18 cellular contexts compared by ENCODE assay signal in the genomic region with DNA sequence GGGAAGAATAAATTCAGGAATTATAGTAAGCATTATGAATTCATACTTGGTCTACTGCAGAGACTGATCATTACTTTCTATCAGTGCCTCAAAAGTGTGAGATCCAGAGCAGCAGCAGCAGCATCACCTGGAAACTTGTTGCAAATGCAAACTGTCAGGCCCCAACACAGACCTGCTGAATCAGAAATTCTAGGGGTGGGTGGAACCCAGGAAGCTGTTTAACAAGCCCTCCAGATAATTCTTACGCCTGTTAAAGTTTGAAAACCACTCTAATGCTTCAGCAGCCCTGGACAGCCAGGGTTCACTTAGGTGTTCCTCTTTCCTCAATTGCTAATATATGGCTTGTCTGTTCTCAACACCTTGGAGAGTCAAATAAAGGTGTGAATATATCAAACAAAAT.
"Had no signal": no experiment of that assay in that cellular context is flagged by ENCODE, and none has a peak within 500 bp of the region (broad histone marks: within the 10 kb centered on the region; RNA-seq: fewer than 3 reads in every experiment).

No MANE protein-coding gene starts in this region.

- H3K4me3 ChIP-seq: esophagus squamous epithelium, right atrium auricular region, tibial nerve, vagina had no signal

- H3K27me3 ChIP-seq: brain microvascular endothelial cell, esophagus squamous epithelium, right atrium auricular region, tibial nerve, vagina had no signal

- H3K4me3 Mint-ChIP-seq: activated CD4-positive, alpha-beta T cell treated with anti-CD3 and anti-CD28 coated beads, Interleukin-2, amount 10 ng/mL, durations not matched to agents 24 days and 14 days; activated naive CD4-positive, alpha-beta T cell treated with anti-CD3 and anti-CD28 coated beads, Interleukin-2, amount 10 ng/mL, durations not matched to agents 7 days and 5 days; activated T-cell treated with anti-CD3 and anti-CD28 coated beads, Interleukin-2, amount 50 U/mL, for 4 hours; immature natural killer cell; nephron progenitor cell; stimulated activated naive CD8-positive, alpha-beta T cell treated with anti-CD3 and anti-CD28 coated beads, Interleukin-15, Interleukin-2, amounts not matched to agents 100 ng/mL and 50 ng/mL, for 24 hours; T-cell had no signal

- H3K27ac ChIP-seq: brain microvascular endothelial cell, esophagus squamous epithelium, right atrium auricular region, tibial nerve, vagina had no signal

- DNase-seq: activated CD4-positive, alpha-beta T cell treated with anti-CD3 and anti-CD28 coated beads, Interleukin-2, amount 10 ng/mL, durations not matched to agents 24 days and 14 days; activated CD4-positive, CD25-positive, alpha-beta regulatory T cell; activated CD8-positive, alpha-beta memory T cell treated with anti-CD3 and anti-CD28 coated beads, Interleukin-2, amount 50 U/mL, for 4 hours; activated naive CD4-positive, alpha-beta T cell treated with anti-CD3 and anti-CD28 coated beads, Interleukin-2, amount 10 ng/mL, durations not matched to agents 7 days and 5 days; activated T-cell treated with anti-CD3 and anti-CD28 coated beads, Interleukin-2, amount 50 U/mL, for 4 hours; aorta; brain microvascular endothelial cell; cortex of kidney; esophagus squamous epithelium; immature natural killer cell; nephron progenitor cell; stimulated activated CD4-positive, alpha-beta T cell treated with anti-CD3 and anti-CD28 coated beads, Interleukin-2, amount 100 ng/mL, for 48 hours; T-cell had no signal

- H3K36me3 ChIP-seq: brain microvascular endothelial cell, esophagus squamous epithelium, right atrium auricular region, tibial nerve, vagina had no signal

- ATAC-seq: activated T-cell treated with anti-CD3 and anti-CD28 coated beads, Interleukin-2, amount 50 U/mL, for 4 hours; T-cell had no signal

- H3K9me3 Mint-ChIP-seq: activated CD4-positive, alpha-beta T cell treated with anti-CD3 and anti-CD28 coated beads, Interleukin-2, amount 10 ng/mL, durations not matched to agents 24 days and 14 days; activated naive CD4-positive, alpha-beta T cell treated with anti-CD3 and anti-CD28 coated beads, Interleukin-2, amount 10 ng/mL, durations not matched to agents 7 days and 5 days; activated T-cell treated with anti-CD3 and anti-CD28 coated beads, Interleukin-2, amount 50 U/mL, for 4 hours; immature natural killer cell; stimulated activated naive CD8-positive, alpha-beta T cell treated with anti-CD3 and anti-CD28 coated beads, Interleukin-15, Interleukin-2, amounts not matched to agents 100 ng/mL and 50 ng/mL, for 24 hours; T-cell had no signal

- H3K27ac Mint-ChIP-seq: activated CD4-positive, alpha-beta T cell treated with anti-CD3 and anti-CD28 coated beads, Interleukin-2, amount 10 ng/mL, durations not matched to agents 24 days and 14 days; activated naive CD4-positive, alpha-beta T cell treated with anti-CD3 and anti-CD28 coated beads, Interleukin-2, amount 10 ng/mL, durations not matched to agents 7 days and 5 days; stimulated activated naive CD8-positive, alpha-beta T cell treated with anti-CD3 and anti-CD28 coated beads, Interleukin-15, Interleukin-2, amounts not matched to agents 100 ng/mL and 50 ng/mL, for 24 hours had no signal

- H3K9me3 ChIP-seq: esophagus squamous epithelium, right atrium auricular region, tibial nerve, vagina had no signal

- H3K27me3 Mint-ChIP-seq: activated CD4-positive, alpha-beta T cell treated with anti-CD3 and anti-CD28 coated beads, Interleukin-2, amount 10 ng/mL, durations not matched to agents 24 days and 14 days; activated naive CD4-positive, alpha-beta T cell treated with anti-CD3 and anti-CD28 coated beads, Interleukin-2, amount 10 ng/mL, durations not matched to agents 7 days and 5 days; stimulated activated naive CD8-positive, alpha-beta T cell treated with anti-CD3 and anti-CD28 coated beads, Interleukin-15, Interleukin-2, amounts not matched to agents 100 ng/mL and 50 ng/mL, for 24 hours; T-cell had no signal

- FAIRE-seq: endothelial cell of umbilical vein had no signal

- H3K36me3 Mint-ChIP-seq: activated naive CD4-positive, alpha-beta T cell treated with anti-CD3 and anti-CD28 coated beads, Interleukin-2, amount 10 ng/mL, durations not matched to agents 7 days and 5 days; immature natural killer cell; T-cell had no signal
